ENCODE assay signal across 29 cellular contexts in genomic region chrX:68640661-68641060, GRCh38.
"Had no signal": no experiment of that assay in that cellular context is flagged by ENCODE, and none has a peak within 500 bp of the region (broad histone marks: within the 10 kb centered on the region; RNA-seq: fewer than 3 reads in every experiment).

No MANE protein-coding gene starts in this region.

- H3K4me3 Mint-ChIP-seq: stimulated activated effector memory CD8-positive, alpha-beta T cell treated with anti-CD3 and anti-CD28 coated beads, Interleukin-12 subunit alpha, Interleukin-12 subunit beta, amount 100 ng/mL, for 72 hours; stimulated activated memory B cell treated with anti-CD40 and anti-IgM and Interleukin-4, amounts not matched to agents 10 μg/mL and 1 μg/mL and 100 μg/mL, for 72 hours; stimulated activated naive B cell treated with anti-CD40 and anti-IgM and Interleukin-4, amounts not matched to agents 10 μg/mL and 1 μg/mL and 100 μg/mL, for 72 hours; stimulated activated naive CD8-positive, alpha-beta T cell treated with anti-CD3 and anti-CD28 coated beads, Interleukin-15, amount 100 ng/mL, for 72 hours; stimulated activated naive CD8-positive, alpha-beta T cell treated with anti-CD3 and anti-CD28 coated beads, Interleukin-15, Interleukin-2, amounts not matched to agents 100 ng/mL and 50 ng/mL, for 24 hours; type B pancreatic cell had no signal

- H3K27ac ChIP-seq: stomach, suprapubic skin, testis, thoracic aorta, thyroid gland, tibial artery, tibial nerve, transverse colon, upper lobe of left lung, upper lobe of right lung, uterus, vagina had no signal

- H3K4me1 ChIP-seq: stomach, suprapubic skin, testis, thyroid gland, tibial artery, tibial nerve, transverse colon, upper lobe of left lung, upper lobe of right lung, uterus, vagina had no signal

- H3K27ac Mint-ChIP-seq: stimulated activated effector memory CD8-positive, alpha-beta T cell treated with anti-CD3 and anti-CD28 coated beads, Interleukin-12 subunit alpha, Interleukin-12 subunit beta, amount 100 ng/mL, for 72 hours; stimulated activated memory B cell treated with anti-CD40 and anti-IgM and Interleukin-4, amounts not matched to agents 10 μg/mL and 1 μg/mL and 100 μg/mL, for 72 hours; stimulated activated naive B cell treated with anti-CD40 and anti-IgM and Interleukin-4, amounts not matched to agents 10 μg/mL and 1 μg/mL and 100 μg/mL, for 72 hours; stimulated activated naive CD8-positive, alpha-beta T cell treated with anti-CD3 and anti-CD28 coated beads, Interleukin-15, amount 100 ng/mL, for 72 hours; stimulated activated naive CD8-positive, alpha-beta T cell treated with anti-CD3 and anti-CD28 coated beads, Interleukin-15, Interleukin-2, amounts not matched to agents 100 ng/mL and 50 ng/mL, for 24 hours; type B pancreatic cell had no signal

- H3K36me3 Mint-ChIP-seq: stimulated activated effector memory CD8-positive, alpha-beta T cell treated with anti-CD3 and anti-CD28 coated beads, Interleukin-12 subunit alpha, Interleukin-12 subunit beta, amount 100 ng/mL, for 72 hours; stimulated activated memory B cell treated with anti-CD40 and anti-IgM and Interleukin-4, amounts not matched to agents 10 μg/mL and 1 μg/mL and 100 μg/mL, for 72 hours; stimulated activated naive B cell treated with anti-CD40 and anti-IgM and Interleukin-4, amounts not matched to agents 10 μg/mL and 1 μg/mL and 100 μg/mL, for 72 hours; type B pancreatic cell had no signal

- H3K4me3 ChIP-seq: stomach, suprapubic skin, testis, thoracic aorta, thyroid gland, tibial artery, tibial nerve, transverse colon, upper lobe of left lung, upper lobe of right lung, uterus, vagina had no signal

- DNase-seq: stimulated activated CD4-positive, alpha-beta T cell treated with anti-CD3 and anti-CD28 coated beads, Interleukin-2, amount 100 ng/mL, for 48 hours; stimulated activated CD4-positive, alpha-beta T cell treated with anti-CD3 and anti-CD28 coated beads, Interleukin-4, amount 100 ng/mL, for 1 hour; stimulated activated CD4-positive, alpha-beta T cell treated with anti-CD3 and anti-CD28 coated beads, Interleukin-4, amount 100 ng/mL, for 24 hours; stimulated activated CD4-positive, alpha-beta T cell treated with anti-CD3 and anti-CD28 coated beads, Interleukin-4, amount 100 ng/mL, for 4 hours; stimulated activated CD8-positive, alpha-beta memory T cell treated with anti-CD3 and anti-CD28 coated beads, Interleukin-4, amount 100 ng/mL, for 48 hours; stimulated activated naive B cell treated with anti-CD40 and anti-IgM and Interleukin-4, amounts not matched to agents 10 μg/mL and 1 μg/mL and 100 μg/mL, for 72 hours; stimulated activated naive CD4-positive, alpha-beta T cell; stimulated activated naive CD4-positive, alpha-beta T cell treated with Interleukin-2 at 50 U/mL for 16 hours; stimulated activated naive CD8-positive, alpha-beta T cell treated with anti-CD3 and anti-CD28 coated beads, Interleukin-15, amount 100 ng/mL, for 72 hours; stimulated activated naive CD8-positive, alpha-beta T cell treated with anti-CD3 and anti-CD28 coated beads, Interleukin-15, Interleukin-2, amounts not matched to agents 100 U/mL and 50 U/mL, for 24 hours; stomach; substantia nigra; testis; thyroid gland; tibial artery; transverse colon; trophoblast cell; upper lobe of left lung; upper lobe of right lung; uterus had no signal

- H3K27me3 ChIP-seq: stomach, suprapubic skin, testis, thyroid gland, tibial artery, tibial nerve, transverse colon, upper lobe of left lung, upper lobe of right lung, uterus, vagina had no signal

- ATAC-seq: stimulated activated effector memory CD8-positive, alpha-beta T cell treated with anti-CD3 and anti-CD28 coated beads, Interleukin-12 subunit alpha, Interleukin-12 subunit beta, amount 100 ng/mL, for 72 hours; stimulated activated memory B cell treated with anti-CD40 and anti-IgM and Interleukin-4, amounts not matched to agents 10 μg/mL and 1 μg/mL and 100 μg/mL, for 72 hours; stimulated activated naive B cell treated with anti-CD40 and anti-IgM and Interleukin-4, amounts not matched to agents 10 μg/mL and 1 μg/mL and 100 μg/mL, for 72 hours; stimulated activated naive CD8-positive, alpha-beta T cell treated with anti-CD3 and anti-CD28 coated beads, Interleukin-15, amount 100 ng/mL, for 72 hours; stimulated activated naive CD8-positive, alpha-beta T cell treated with anti-CD3 and anti-CD28 coated beads, Interleukin-15, Interleukin-2, amounts not matched to agents 100 U/mL and 50 U/mL, for 24 hours; upper lobe of right lung had no signal

- H3K4me1 Mint-ChIP-seq: stimulated activated effector memory CD8-positive, alpha-beta T cell treated with anti-CD3 and anti-CD28 coated beads, Interleukin-12 subunit alpha, Interleukin-12 subunit beta, amount 100 ng/mL, for 72 hours; stimulated activated memory B cell treated with anti-CD40 and anti-IgM and Interleukin-4, amounts not matched to agents 10 μg/mL and 1 μg/mL and 100 μg/mL, for 72 hours; stimulated activated naive B cell treated with anti-CD40 and anti-IgM and Interleukin-4, amounts not matched to agents 10 μg/mL and 1 μg/mL and 100 μg/mL, for 72 hours; stimulated activated naive CD8-positive, alpha-beta T cell treated with anti-CD3 and anti-CD28 coated beads, Interleukin-15, amount 100 ng/mL, for 72 hours had no signal

- H3K9me3 ChIP-seq: stomach, suprapubic skin, testis, thoracic aorta, thyroid gland, tibial artery, tibial nerve, transverse colon, upper lobe of left lung, upper lobe of right lung, uterus, vagina had no signal

- H3K9me3 Mint-ChIP-seq: stimulated activated effector memory CD8-positive, alpha-beta T cell treated with anti-CD3 and anti-CD28 coated beads, Interleukin-12 subunit alpha, Interleukin-12 subunit beta, amount 100 ng/mL, for 72 hours; stimulated activated memory B cell treated with anti-CD40 and anti-IgM and Interleukin-4, amounts not matched to agents 10 μg/mL and 1 μg/mL and 100 μg/mL, for 72 hours; stimulated activated naive B cell treated with anti-CD40 and anti-IgM and Interleukin-4, amounts not matched to agents 10 μg/mL and 1 μg/mL and 100 μg/mL, for 72 hours; stimulated activated naive CD8-positive, alpha-beta T cell treated with anti-CD3 and anti-CD28 coated beads, Interleukin-15, amount 100 ng/mL, for 72 hours; stimulated activated naive CD8-positive, alpha-beta T cell treated with anti-CD3 and anti-CD28 coated beads, Interleukin-15, Interleukin-2, amounts not matched to agents 100 ng/mL and 50 ng/mL, for 24 hours; type B pancreatic cell had no signal

- H3K36me3 ChIP-seq: stomach, suprapubic skin, thoracic aorta, thyroid gland, tibial artery, tibial nerve, transverse colon, upper lobe of left lung, upper lobe of right lung, uterus, vagina had no signal

- FAIRE-seq: urothelium cell line had no signal

- H3K27me3 Mint-ChIP-seq: stimulated activated memory B cell treated with anti-CD40 and anti-IgM and Interleukin-4, amounts not matched to agents 10 μg/mL and 1 μg/mL and 100 μg/mL, for 72 hours; stimulated activated naive B cell treated with anti-CD40 and anti-IgM and Interleukin-4, amounts not matched to agents 10 μg/mL and 1 μg/mL and 100 μg/mL, for 72 hours; stimulated activated naive CD8-positive, alpha-beta T cell treated with anti-CD3 and anti-CD28 coated beads, Interleukin-15, amount 100 ng/mL, for 72 hours; stimulated activated naive CD8-positive, alpha-beta T cell treated with anti-CD3 and anti-CD28 coated beads, Interleukin-15, Interleukin-2, amounts not matched to agents 100 ng/mL and 50 ng/mL, for 24 hours; type B pancreatic cell had no signal
